ENCODE assay signal across 10 cellular contexts in genomic region chr2:70115646-70116442, GRCh38. TPM values are rescaled to one million over a fixed set of nuclear protein-coding genes. Genes with fewer than 3 reads are reported as not detected.
DNase-seq lines count a peak whose midpoint lies in the region; ATAC-seq, FAIRE-seq and TF ChIP-seq lines count a peak whose summit lies in the region.
"Had no signal": no experiment of that assay in that cellular context is flagged by ENCODE, and none has a peak within 500 bp of the region (broad histone marks: within the 10 kb centered on the region; RNA-seq: fewer than 3 reads in every experiment).

No MANE protein-coding gene starts in this region.

- TF ChIP-seq CTCF in kidney (IDR thresholded peaks at IDR 0.05; ENCODE audit: borderline replicate concordance, extremely low read depth, insufficient read depth), result no peak
- no peak for TF ChIP-seq CTCF in SK-N-SH (IDR thresholded peaks at IDR 0.05)

- H4K20me1 ChIP-seq in SK-N-SH (ENCODE audit: insufficient read depth), result no peaks in the 10 kb centered on the region

- WGBS in SK-N-SH (ENCODE audit: low lambda C conversion rate), result 93% methylated on average over 8 of the region's 8 CpGs

- no peak overlapping the region for H2AFZ ChIP-seq in SK-N-SH (ENCODE audit: low read depth)

- H3F3A ChIP-seq in SK-N-SH (replicated peaks; ENCODE audit: insufficient read depth), result peaks cover 4% of the 10 kb centered on the region

- peak; percentile 53 for ATAC-seq in GM19372 (IDR thresholded peaks at IDR 0.05; ENCODE audit: low read depth, unreplicated experiment)
- peak; percentile 29 for ATAC-seq in HG03565 (IDR thresholded peaks at IDR 0.05; ENCODE audit: unreplicated experiment)

- peak overlapping the region; percentile 40 to 69 for H3K27ac ChIP-seq in kidney (ENCODE audit: low read depth in 2 of 2, low read length in 2 of 2)
- no peak overlapping the region for H3K27ac ChIP-seq in SK-N-SH (ENCODE audit: low read depth in 2 of 2, low read length in 1 of 2)

- FAIRE-seq in kidney (lab: Jason Lieb, UNC), result no peak
- FAIRE-seq: TTC549 had no signal

- CTCF ChIA-PET in SK-N-SH (lab: Yijun Ruan, JAX), result interaction anchor here (2.2 kb wide), 1 partner anchor 23 kb away, joined by 7 read pairs; no protein-coding TSS in a partner anchor

- H3K79me2 ChIP-seq in SK-N-SH (ENCODE audit: insufficient read depth), result no peaks in the 10 kb centered on the region

- H3K36me3 ChIP-seq in kidney (ENCODE audit: control insufficient read depth in 1 of 2, insufficient read depth in 2 of 2, low read length in 2 of 2), result no peaks in the 10 kb centered on the region
- H3K36me3 ChIP-seq in SK-N-SH (replicated peaks in 1 of 2; ENCODE audit: control insufficient read depth in 1 of 2, insufficient read depth in 2 of 2, low read length in 1 of 2), result no peaks in the 10 kb centered on the region

- H3K4me2 ChIP-seq in SK-N-SH, result no peak overlapping the region

- H3K4me1 ChIP-seq in kidney (ENCODE audit: control insufficient read depth in 1 of 2, insufficient read depth in 1 of 2, low read depth in 1 of 2, low read length in 2 of 2) (peaks cover 22 to 37% of the 10 kb centered on the region in 2 donors), SK-N-SH (ENCODE audit: control insufficient read depth in 1 of 2, insufficient read depth in 2 of 2, low read depth in 1 of 2, low read length in 1 of 2) (peaks cover 7 to 14% of the 10 kb centered on the region in 2 experiments; a peak in 2 of 4 replicates)

- peak overlapping the region; percentile 19 to 44 for H3K9ac ChIP-seq in kidney (ENCODE audit: low read length in 2 of 2)
- H3K9ac ChIP-seq in SK-N-SH, result no peak overlapping the region

- H3K27me3 ChIP-seq in SK-N-SH (ENCODE audit: insufficient read depth), result no peaks in the 10 kb centered on the region

- intact Hi-C loops in kidney (cut with DNase I), result no loop called here

- no peak for TF ChIP-seq EP300 in SK-N-SH (IDR thresholded peaks at IDR 0.05; ENCODE audit: borderline replicate concordance in 1 of 2, low read depth in 1 of 2, low read length in 1 of 2)

- POLR2A ChIA-PET in SK-N-SH (lab: Yijun Ruan, JAX), result interaction anchor here (1.9 kb wide), 1 partner anchor 9 kb away, joined by 11 read pairs; no protein-coding TSS in a partner anchor

- no peaks in the 10 kb centered on the region for H3K9me2 ChIP-seq in SK-N-SH

- H3K9me3 ChIP-seq in kidney (ENCODE audit: control insufficient read depth in 1 of 2, low read length in 2 of 2), result no peaks in the 10 kb centered on the region
- H3K9me3 ChIP-seq in SK-N-SH, result no peaks in the 10 kb centered on the region

- no peak overlapping the region for H3K4me3 ChIP-seq in kidney (ENCODE audit: low read length in 2 of 2)
- H3K4me3 ChIP-seq in SK-N-SH (ENCODE audit: low read depth in 2 of 2, low read length in 1 of 2), result no peak overlapping the region

- DNase-seq in Ammon's horn (ENCODE audit: low spot score) (peak; percentile 50), kidney (no peak), SHP77 (lab: John Stamatoyannopoulos, UW) (no peak), HuH-7 (ENCODE audit: low spot score) (no peak), NCI-H1092 (lab: John Stamatoyannopoulos, UW) (no peak), SK-N-SH (no peak)
- DNase-seq: DND-41 had no signal

- no peak for TF ChIP-seq RAD21 in SK-N-SH (IDR thresholded peaks at IDR 0.05; ENCODE audit: low read length)

TF ChIP-seq in SK-N-SH, 30 proteins besides CTCF, POLR2A, EP300 and RAD21:
- no peak for TF ChIP-seq NRF1 (IDR thresholded peaks at IDR 0.05; ENCODE audit: low read depth, low read length)
- no peak for TF ChIP-seq JUND (IDR thresholded peaks at IDR 0.05)
- TF ChIP-seq MXI1 (IDR thresholded peaks at IDR 0.05; ENCODE audit: low read depth, low read length), result no peak
- no peak for TF ChIP-seq RCOR1 (IDR thresholded peaks at IDR 0.05; ENCODE audit: low read length)
- no peak for TF ChIP-seq POLR2AphosphoS5 (IDR thresholded peaks at IDR 0.05; ENCODE audit: low read depth, low read length)

RNA-seq across cellular contexts. Expression of gene PCBP1, which starts 28.6 kb away (rescaled TPM):
- 298 TPM for total RNA-seq in kidney
- polyA plus RNA-seq in kidney (ENCODE audit: insufficient read depth, low read depth, low replicate concordance) (224 TPM), SK-N-SH (2012; rRNA removed) (60.7 and 94.0 TPM in 2 replicates)
- polyA plus RNA-seq in SK-N-SH (2012; cell fraction: cytosol; rRNA removed), result 79.9 and 99.1 TPM in 2 replicates
- polyA plus RNA-seq in SK-N-SH (2012; cell fraction: nucleus; rRNA removed), result 61.4 and 69.9 TPM in 2 replicates

Comparison
In these comparisons a context has a peak if more than half of its experiments do, and no peak if none do; other contexts are left out.
1. H3K27ac ChIP-seq: peak in kidney (2 of 2); none in SK-N-SH (0 of 2).